Comparison of ENCODE assay signal across 1 cellular context in genomic region chr10:59732849-59733248, GRCh38.
A peak's percentile ranks its signal among the peaks of the same experiment; 100 is the strongest.
TF ChIP-seq lines count a peak whose summit lies in the region.

No MANE protein-coding gene starts in this region.

TF ChIP-seq in K562, 482 proteins besides CTCF, POLR2A, EP300 and RAD21:
- TF ChIP-seq HDAC1 (IDR thresholded peaks at IDR 0.05) (peak in 1 of 2 experiments; percentile 30; a peak in 1 of 4 replicates), KDM1A (IDR thresholded peaks at IDR 0.05) (peak; percentile 63 to 69; a peak in 2 of 4 replicates)
